Comparison of ENCODE assay signal across 13 cellular contexts in the genomic region with DNA sequence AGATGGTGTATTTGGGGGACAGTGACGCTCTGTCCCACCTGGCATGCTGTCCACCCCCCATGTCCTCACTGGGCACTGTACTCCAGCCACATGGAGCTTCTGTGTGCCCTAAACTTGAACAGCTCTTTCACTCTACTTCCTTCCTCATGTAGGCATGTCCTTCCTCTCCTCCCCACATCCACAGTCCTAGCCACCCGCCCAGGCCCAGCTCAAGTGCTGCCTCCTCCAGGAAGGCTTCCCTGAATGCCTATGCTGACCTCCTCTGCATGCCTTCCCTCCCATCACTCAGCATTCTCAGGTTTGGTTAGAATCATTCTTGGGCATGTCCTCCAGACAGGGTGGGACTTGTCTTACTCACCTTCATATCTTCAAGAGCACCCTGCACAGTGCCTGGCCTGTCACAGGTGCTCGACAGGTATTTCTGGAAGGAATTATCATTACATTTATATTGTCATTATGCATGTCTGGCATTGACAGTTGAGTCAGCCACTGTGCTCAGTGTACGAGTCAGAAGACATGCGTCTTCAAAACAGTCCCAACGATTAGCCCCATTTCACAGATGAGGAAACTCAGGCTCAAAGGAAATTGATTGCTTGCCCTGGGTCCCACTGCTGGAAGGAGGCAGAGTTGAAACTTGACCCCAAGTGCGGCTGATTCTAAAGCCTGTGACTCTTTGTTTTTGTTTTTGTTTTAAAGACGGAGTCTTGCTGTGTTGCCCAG. TPM values are rescaled to one million over a fixed set of nuclear protein-coding genes. Genes with fewer than 3 reads are reported as not detected.
DNase-seq lines count a peak whose midpoint lies in the region; ATAC-seq and TF ChIP-seq lines count a peak whose summit lies in the region.
"Had no signal": no experiment of that assay in that cellular context is flagged by ENCODE, and none has a peak within 500 bp of the region (broad histone marks: within the 10 kb centered on the region; RNA-seq: fewer than 3 reads in every experiment).

No MANE protein-coding gene starts in this region.

- H3K4me1 ChIP-seq in esophagus squamous epithelium (peaks cover 28 to 74% (median 47%) of the 10 kb centered on the region in 3 donors), prostate gland (replicated peaks) (peaks cover 32% of the 10 kb centered on the region)

- CTCF ChIA-PET in activated CD4-positive, alpha-beta T cell treated with anti-CD3 and anti-CD28 coated beads, Interleukin-2, amount 10 ng/mL, durations not matched to agents 7 days and 5 days (lab: Charles Lee) = interaction anchor here (0.5 to 1.6 kb wide), 2 partner anchors 10 to 37 kb away, joined by 3 to 4 read pairs; no protein-coding TSS in a partner anchor

- no peak for ATAC-seq in HG02623 (IDR thresholded peaks at IDR 0.05; ENCODE audit: unreplicated experiment)

- TF ChIP-seq CTCF in esophagus squamous epithelium (IDR thresholded peaks at IDR 0.05) (no peak), prostate gland (IDR thresholded peaks at IDR 0.05) (no peak)

- no peak overlapping the region for H3K4me3 Mint-ChIP-seq in activated CD4-positive, alpha-beta T cell treated with anti-CD3 and anti-CD28 coated beads, Interleukin-2, amount 10 ng/mL, durations not matched to agents 7 days and 5 days
- H3K4me3 Mint-ChIP-seq: naive B cell had no signal

- no peaks in the 10 kb centered on the region for H3K27me3 Mint-ChIP-seq in activated CD4-positive, alpha-beta T cell treated with anti-CD3 and anti-CD28 coated beads, Interleukin-2, amount 10 ng/mL, durations not matched to agents 7 days and 5 days
- H3K27me3 Mint-ChIP-seq: naive B cell had no signal

- peaks cover 70% of the 10 kb centered on the region for H3K4me1 Mint-ChIP-seq in activated CD4-positive, alpha-beta T cell treated with anti-CD3 and anti-CD28 coated beads, Interleukin-2, amount 10 ng/mL, durations not matched to agents 7 days and 5 days

- H3K9me3 Mint-ChIP-seq in activated CD4-positive, alpha-beta T cell treated with anti-CD3 and anti-CD28 coated beads, Interleukin-2, amount 10 ng/mL, durations not matched to agents 7 days and 5 days = no peaks in the 10 kb centered on the region

- peak overlapping the region; percentile 64 to 86 (median 78) for H3K27ac ChIP-seq in esophagus squamous epithelium
- peak overlapping the region; percentile 83 to 89 for H3K27ac ChIP-seq in prostate gland

- intact Hi-C loops in esophagus squamous epithelium (cut with DNase I) = no loop called here
- intact Hi-C loops in prostate gland (cut with DNase I) = no loop called here

- TF ChIP-seq POLR2A in esophagus squamous epithelium (IDR thresholded peaks at IDR 0.05) (no peak), prostate gland (IDR thresholded peaks at IDR 0.05) (no peak)

- H3K9me3 ChIP-seq in esophagus squamous epithelium = no peaks in the 10 kb centered on the region
- H3K9me3 ChIP-seq in prostate gland = no peaks in the 10 kb centered on the region
- H3K9me3 ChIP-seq: spleen had no signal

- WGBS in esophagus squamous epithelium, 2 donors = 62 to 83% methylated on average over 5 to 8 of the region's 8 CpGs
- 83% methylated on average over 8 of the region's 8 CpGs for WGBS in prostate gland

- H3K27ac Mint-ChIP-seq in activated CD4-positive, alpha-beta T cell treated with anti-CD3 and anti-CD28 coated beads, Interleukin-2, amount 10 ng/mL, durations not matched to agents 7 days and 5 days = peak overlapping the region; percentile 25

- H3K36me3 Mint-ChIP-seq in activated CD4-positive, alpha-beta T cell treated with anti-CD3 and anti-CD28 coated beads, Interleukin-2, amount 10 ng/mL, durations not matched to agents 7 days and 5 days (ENCODE audit: low read depth) = no peaks in the 10 kb centered on the region
- H3K36me3 Mint-ChIP-seq: naive B cell had no signal

- H3K4me3 ChIP-seq in esophagus squamous epithelium (peak overlapping the region in 1 of 4 donors; percentile 11), prostate gland (no peak overlapping the region)
- H3K4me3 ChIP-seq: spleen had no signal

- H3K27me3 ChIP-seq in esophagus squamous epithelium (no peaks in the 10 kb centered on the region), prostate gland (replicated peaks; ENCODE audit: insufficient read depth) (no peaks in the 10 kb centered on the region)
- H3K27me3 ChIP-seq: spleen had no signal

- DNase-seq in activated CD4-positive, alpha-beta T cell treated with anti-CD3 and anti-CD28 coated beads, Interleukin-2, amount 10 ng/mL, durations not matched to agents 7 days and 5 days = no peak
- no peak for DNase-seq in activated CD4-positive, alpha-beta T cell treated with anti-CD3 and anti-CD28 coated beads, Interleukin-2, amount 50 U/mL, for 1 hour
- DNase-seq in SKM-1 (lab: John Stamatoyannopoulos, UW; ENCODE audit: unreplicated experiment) = peak; percentile 17
- no peak for DNase-seq in esophagus squamous epithelium (lab: John Stamatoyannopoulos, UW)
- no peak for DNase-seq in prostate gland (ENCODE audit: low spot score)
- no peak for DNase-seq in AML-193 (lab: John Stamatoyannopoulos, UW)
- no peak for DNase-seq in pons (ENCODE audit: low spot score)
- DNase-seq: cortex of kidney, foreskin fibroblast, naive B cell, OCI-M1 had no signal

- POLR2A ChIA-PET in activated CD4-positive, alpha-beta T cell treated with anti-CD3 and anti-CD28 coated beads, Interleukin-2, amount 10 ng/mL, durations not matched to agents 7 days and 5 days (lab: Charles Lee) = interaction anchor here (0.6 kb wide), 1 partner anchor 41 kb away, joined by 3 read pairs; no protein-coding TSS in a partner anchor

- no peaks in the 10 kb centered on the region for H3K36me3 ChIP-seq in esophagus squamous epithelium
- H3K36me3 ChIP-seq in prostate gland = no peaks in the 10 kb centered on the region
- H3K36me3 ChIP-seq: spleen had no signal

RNA-seq across cellular contexts. Expression of a gene that starts 42.1 kb away (rescaled TPM):
- 10 to 100 TPM; 81.8 to 99.0 TPM for total RNA-seq in activated CD4-positive, alpha-beta T cell treated with anti-CD3 and anti-CD28 coated beads, Interleukin-2, amount 10 ng/mL, durations not matched to agents 7 days and 5 days
- total RNA-seq in esophagus squamous epithelium (10 to 100 TPM; 21.5 to 35.9 (median 31.1) TPM), prostate gland (10 to 100 TPM; 37.1 to 64.7 TPM)
